ENCODE assay signal across 9 cellular contexts in genomic region chr1:178341218-178341956, GRCh38.
DNase-seq lines count a peak whose midpoint lies in the region; ATAC-seq and TF ChIP-seq lines count a peak whose summit lies in the region.
"Had no signal": no experiment of that assay in that cellular context is flagged by ENCODE, and none has a peak within 500 bp of the region (broad histone marks: within the 10 kb centered on the region; RNA-seq: fewer than 3 reads in every experiment).

No MANE protein-coding gene starts in this region.

- TF ChIP-seq POLR2A in spleen (IDR thresholded peaks at IDR 0.05), result no peak

- DNase-seq in COLO829 (ENCODE audit: low spot score) (peak; percentile 36), SJSA1 (ENCODE audit: low read depth in 1 of 2, low spot score in 2 of 2) (peak; percentile 77 to 89), fibroblast of villous mesenchyme (ENCODE audit: low read depth) (peak; percentile 61), non-pigmented ciliary epithelial cell (ENCODE audit: low read depth) (peak; percentile 60), NOMO-1 treated with DMSO at 0.1 percent for 48 hours (lab: John Stamatoyannopoulos, UW; ENCODE audit: unreplicated experiment) (no peak), OCI-M1 (lab: John Stamatoyannopoulos, UW) (no peak), spleen (no peak)
- DNase-seq: NCI-H524 treated with DMSO at 0.1 percent for 48 hours had no signal

- peaks cover 33% of the 10 kb centered on the region for H3K4me1 ChIP-seq in SJSA1 (replicated peaks)
- H3K4me1 ChIP-seq in spleen, result peaks cover 0 to 15% (median 3%) of the 10 kb centered on the region in 6 donors

- no peak for ATAC-seq in HG02938 (IDR thresholded peaks at IDR 0.05; ENCODE audit: unreplicated experiment)

- WGBS in spleen, 5 donors, result 44 to 83% (median 78%) methylated on average over 10 of the region's 10 CpGs

- no peaks in the 10 kb centered on the region for H3K27me3 ChIP-seq in SJSA1 (replicated peaks)
- no peaks in the 10 kb centered on the region for H3K27me3 ChIP-seq in spleen (replicated peaks in 1 of 7)

- no peaks in the 10 kb centered on the region for H3K9me3 ChIP-seq in SJSA1 (replicated peaks)
- no peaks in the 10 kb centered on the region for H3K9me3 ChIP-seq in spleen

- H3K4me3 ChIP-seq in SJSA1 (peak overlapping the region; percentile 21), fibroblast of villous mesenchyme (ENCODE audit: low read depth, low read length) (peak overlapping the region; percentile 27), spleen (no peak overlapping the region)

- TF ChIP-seq CTCF in fibroblast of villous mesenchyme (IDR thresholded peaks at IDR 0.05; ENCODE audit: insufficient read depth, low read depth, low read length) (no peak), spleen (IDR thresholded peaks at IDR 0.05 in 8 of 11, conservative IDR thresholded peaks at IDR 0.05 in 3 of 11) (no peak)

- intact Hi-C loops in spleen (cut with DNase I; ENCODE audit: low total_unique reads), result no loop called here

- peak overlapping the region; percentile 26 for H3K27ac ChIP-seq in SJSA1
- no peak overlapping the region for H3K27ac ChIP-seq in spleen

- H3K36me3 ChIP-seq in SJSA1 (no peaks in the 10 kb centered on the region), spleen (no peaks in the 10 kb centered on the region)

Comparison
In these comparisons a context has a peak if more than half of its experiments do, and no peak if none do; other contexts are left out.
1. DNase-seq: peak in COLO829 (single experiment), SJSA1 (2 of 2), fibroblast of villous mesenchyme (single experiment) and non-pigmented ciliary epithelial cell (single experiment); none in NOMO-1 treated with DMSO at 0.1 percent for 48 hours (single experiment), OCI-M1 (single experiment) and spleen (single experiment).
2. H3K4me3 ChIP-seq: peak in SJSA1 (single experiment) and fibroblast of villous mesenchyme (single experiment); none in spleen (0 of 8).